16 cellular contexts compared by ENCODE assay signal in genomic region chr10:29534590-29534989, GRCh38.
A peak's percentile ranks its signal among the peaks of the same experiment; 100 is the strongest.
DNase-seq lines count a peak whose midpoint lies in the region; ATAC-seq and TF ChIP-seq lines count a peak whose summit lies in the region.
"Had no signal": no experiment of that assay in that cellular context is flagged by ENCODE, and none has a peak within 500 bp of the region (broad histone marks: within the 10 kb centered on the region; RNA-seq: fewer than 3 reads in every experiment).

No MANE protein-coding gene starts in this region.

- H3K27me3 ChIP-seq in muscle layer of colon (ENCODE audit: control insufficient read depth in 1 of 2, insufficient read depth in 2 of 2, low read length in 2 of 2) (no peaks in the 10 kb centered on the region), suprapubic skin (no peaks in the 10 kb centered on the region)
- H3K27me3 ChIP-seq: BLaER1 treated with 17β-estradiol and CSF1 and Interleukin-3, amounts not matched to agents 10 nM and 100 nM; foreskin keratinocyte had no signal

- H3K9me3 ChIP-seq in muscle layer of colon (ENCODE audit: low read length) (no peaks in the 10 kb centered on the region), suprapubic skin (no peaks in the 10 kb centered on the region)
- H3K9me3 ChIP-seq: BLaER1 treated with 17β-estradiol and CSF1 and Interleukin-3, amounts not matched to agents 10 nM and 100 nM had no signal

- ATAC-seq in HG02610 (IDR thresholded peaks at IDR 0.05; ENCODE audit: unreplicated experiment) (no peak), HG02642 (IDR thresholded peaks at IDR 0.05; ENCODE audit: poor library complexity, unreplicated experiment) (no peak)
- ATAC-seq: foreskin keratinocyte had no signal

- no peak overlapping the region for H3K9ac ChIP-seq in muscle layer of colon (ENCODE audit: low read length)
- H3K9ac ChIP-seq: BLaER1 treated with 17β-estradiol and CSF1 and Interleukin-3, amounts not matched to agents 10 nM and 100 nM had no signal

- peaks cover 53% of the 10 kb centered on the region for H3K4me1 ChIP-seq in muscle layer of colon (ENCODE audit: insufficient read depth, low read length)
- H3K4me1 ChIP-seq in suprapubic skin: peaks cover 20% of the 10 kb centered on the region
- H3K4me1 ChIP-seq: foreskin keratinocyte had no signal

- H3K27ac ChIP-seq in muscle layer of colon (ENCODE audit: low read depth, low read length) (peak overlapping the region; percentile 73), suprapubic skin (peak overlapping the region; percentile 57)
- H3K27ac ChIP-seq: BLaER1 treated with 17β-estradiol and CSF1 and Interleukin-3, amounts not matched to agents 10 nM and 100 nM; foreskin keratinocyte had no signal

- WGBS in suprapubic skin: 80% methylated on average over 2 of the region's 2 CpGs

- H3K27me3 Mint-ChIP-seq in chondrocyte (ENCODE audit: low read depth): no peaks in the 10 kb centered on the region

- no peak for TF ChIP-seq EP300 in suprapubic skin (IDR thresholded peaks at IDR 0.05)

- H3K4me3 Mint-ChIP-seq in chondrocyte (ENCODE audit: unreplicated experiment): no peak overlapping the region
- H3K4me3 Mint-ChIP-seq: activated naive CD4-positive, alpha-beta T cell treated with anti-CD3 and anti-CD28 coated beads for 36 hours had no signal

- peak; percentile 3 for DNase-seq in NCI-H69 (lab: John Stamatoyannopoulos, UW)
- DNase-seq in chondrocyte (ENCODE audit: low spot score): no peak
- DNase-seq in suprapubic skin (ENCODE audit: low spot score in 2 of 2): no peak
- no peak for DNase-seq in DMS114 treated with DMSO at 0.1 percent for 48 hours (lab: John Stamatoyannopoulos, UW; ENCODE audit: unreplicated experiment)
- DNase-seq in iPS-NIHi7 (ENCODE audit: extremely low spot score): no peak
- DNase-seq: activated CD4-positive, alpha-beta T cell treated with anti-CD3 and anti-CD28 coated beads for 48 hours; activated naive CD4-positive, alpha-beta T cell treated with anti-CD3 and anti-CD28 coated beads for 36 hours; DMS79 treated with DMSO at 0.1 percent for 48 hours; NCI-H345; SHP77 treated with DMSO at 0.1 percent for 48 hours; stimulated activated CD4-positive, alpha-beta T cell treated with anti-CD3 and anti-CD28 coated beads, Interleukin-12 subunit alpha, Interleukin-12 subunit beta, amount 100 ng/mL, for 4 hours had no signal

- TF ChIP-seq CTCF in chondrocyte (IDR thresholded peaks at IDR 0.05) (no peak), suprapubic skin (IDR thresholded peaks at IDR 0.05) (no peak)

- H3K36me3 Mint-ChIP-seq in chondrocyte (ENCODE audit: low read depth): peaks cover 17% of the 10 kb centered on the region

- H3K4me3 ChIP-seq in muscle layer of colon (ENCODE audit: low read depth in 1 of 2, low read length in 2 of 2) (no peak overlapping the region), suprapubic skin (no peak overlapping the region)
- H3K4me3 ChIP-seq: BLaER1 treated with 17β-estradiol and CSF1 and Interleukin-3, amounts not matched to agents 10 nM and 100 nM had no signal

- H3K36me3 ChIP-seq in muscle layer of colon (ENCODE audit: insufficient read depth, low read length) (peaks cover 48% of the 10 kb centered on the region), suprapubic skin (peaks cover 22% of the 10 kb centered on the region)

- peak overlapping the region; percentile 93 for H3K27ac Mint-ChIP-seq in chondrocyte (ENCODE audit: unreplicated experiment)
- H3K27ac Mint-ChIP-seq: activated naive CD4-positive, alpha-beta T cell treated with anti-CD3 and anti-CD28 coated beads for 36 hours had no signal

- peaks cover 31% of the 10 kb centered on the region for H3K4me1 Mint-ChIP-seq in chondrocyte (ENCODE audit: low read depth)

- no peak for TF ChIP-seq POLR2A in suprapubic skin (IDR thresholded peaks at IDR 0.05)

- H3K9me3 Mint-ChIP-seq in chondrocyte (ENCODE audit: low read depth): no peaks in the 10 kb centered on the region
- H3K9me3 Mint-ChIP-seq: activated naive CD4-positive, alpha-beta T cell treated with anti-CD3 and anti-CD28 coated beads for 36 hours had no signal
